8 cellular contexts compared by ENCODE assay signal in the genomic region with DNA sequence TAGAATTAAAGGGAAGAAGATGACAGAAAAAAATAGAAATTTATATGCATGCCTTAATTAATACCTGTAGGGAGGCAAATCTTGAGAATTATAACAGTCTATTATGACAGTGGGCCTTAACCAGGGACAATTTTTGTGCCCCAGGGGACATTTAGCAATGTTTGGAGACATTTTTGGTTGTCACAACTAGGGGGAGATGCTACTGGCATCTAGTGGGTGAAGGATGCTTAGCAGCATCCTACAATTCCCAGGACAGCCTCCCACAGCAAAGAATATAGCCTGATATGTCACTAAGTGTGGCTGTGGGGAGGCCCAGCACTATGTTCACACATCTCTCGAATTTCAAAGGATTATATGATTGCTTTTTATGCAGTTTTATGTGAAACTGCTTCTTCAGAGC. TPM values are rescaled to one million over a fixed set of nuclear protein-coding genes. Genes with fewer than 3 reads are reported as not detected.
DNase-seq lines count a peak whose midpoint lies in the region; ATAC-seq, FAIRE-seq and TF ChIP-seq lines count a peak whose summit lies in the region.

No MANE protein-coding gene starts in this region.

- ATAC-seq in activated T-cell treated with anti-CD3 and anti-CD28 coated beads, Interleukin-2, amount 50 U/mL, for 72 hours (replicated peaks in 1 of 2): peak; percentile 39 to 40
- no peak for ATAC-seq in activated CD4-positive, CD25-positive, alpha-beta regulatory T cell treated with anti-CD3 and anti-CD28 coated beads, Interleukin-2, amount 50 U/mL, for 24 hours
- ATAC-seq in HG03135 (IDR thresholded peaks at IDR 0.05; ENCODE audit: unreplicated experiment): no peak

- H3F3A ChIP-seq in neural progenitor cell (ENCODE audit: low read depth): peaks cover 4% of the 10 kb centered on the region

- no peak for FAIRE-seq in bronchial epithelial cell (lab: Jason Lieb, UNC)

- H3K36me3 Mint-ChIP-seq in activated T-cell treated with anti-CD3 and anti-CD28 coated beads, Interleukin-2, amount 50 U/mL, for 72 hours (ENCODE audit: insufficient read depth in 2 of 2): no peaks in the 10 kb centered on the region
- H3K36me3 Mint-ChIP-seq in neural progenitor cell: no peaks in the 10 kb centered on the region

- no peak overlapping the region for H3K27ac ChIP-seq in neural progenitor cell

- no peak overlapping the region for H3K4me2 ChIP-seq in neural progenitor cell

- DNase-seq in activated T-cell treated with anti-CD3 and anti-CD28 coated beads, Interleukin-2, amount 50 U/mL, for 72 hours: no peak
- DNase-seq in activated T-cell treated with anti-CD3 and anti-CD28 coated beads for 4 hours (no peak), NCI-H2107 treated with DMSO at 0.1 percent for 48 hours (lab: John Stamatoyannopoulos, UW; ENCODE audit: unreplicated experiment) (peak; percentile 3), bronchial epithelial cell (ENCODE audit: low read depth) (peak; percentile 7), neural progenitor cell (ENCODE audit: low spot score) (peak; percentile 33), NCI-H524 treated with DMSO at 0.1 percent for 48 hours (lab: John Stamatoyannopoulos, UW) (no peak)

- H3K4me1 ChIP-seq in neural progenitor cell: peaks cover 5% of the 10 kb centered on the region

- no peaks in the 10 kb centered on the region for H3K9me3 Mint-ChIP-seq in activated T-cell treated with anti-CD3 and anti-CD28 coated beads, Interleukin-2, amount 50 U/mL, for 72 hours
- no peaks in the 10 kb centered on the region for H3K9me3 Mint-ChIP-seq in neural progenitor cell

- H3K9me3 ChIP-seq in neural progenitor cell (ENCODE audit: low read depth): no peaks in the 10 kb centered on the region

- no peaks in the 10 kb centered on the region for H3K79me2 ChIP-seq in neural progenitor cell (ENCODE audit: low read depth)

- H3K4me3 Mint-ChIP-seq in activated T-cell treated with anti-CD3 and anti-CD28 coated beads, Interleukin-2, amount 50 U/mL, for 72 hours: peak overlapping the region; percentile 64 to 84
- H3K4me3 Mint-ChIP-seq in neural progenitor cell: no peak overlapping the region

- no peaks in the 10 kb centered on the region for H4K20me1 ChIP-seq in neural progenitor cell (ENCODE audit: low read depth)

- H3K9ac ChIP-seq in neural progenitor cell: no peak overlapping the region

- H3K27me3 Mint-ChIP-seq in activated T-cell treated with anti-CD3 and anti-CD28 coated beads, Interleukin-2, amount 50 U/mL, for 72 hours (ENCODE audit: low read depth): peaks cover 13% of the 10 kb centered on the region
- H3K27me3 Mint-ChIP-seq in neural progenitor cell (ENCODE audit: insufficient read depth, low read depth): no peaks in the 10 kb centered on the region

- peaks cover 29% of the 10 kb centered on the region for H3K4me1 Mint-ChIP-seq in activated T-cell treated with anti-CD3 and anti-CD28 coated beads, Interleukin-2, amount 50 U/mL, for 72 hours (ENCODE audit: low read depth)
- peaks cover 6% of the 10 kb centered on the region for H3K4me1 Mint-ChIP-seq in neural progenitor cell

- H3K4me3 ChIP-seq in bronchial epithelial cell (ENCODE audit: low read depth, low read length) (no peak overlapping the region), neural progenitor cell (no peak overlapping the region)

- no peaks in the 10 kb centered on the region for H3K36me3 ChIP-seq in bronchial epithelial cell (ENCODE audit: control insufficient read depth, insufficient read depth, low read length)
- no peaks in the 10 kb centered on the region for H3K36me3 ChIP-seq in neural progenitor cell

- H3K27me3 ChIP-seq in bronchial epithelial cell (ENCODE audit: control insufficient read depth, insufficient read depth, low read length) (no peaks in the 10 kb centered on the region), neural progenitor cell (no peaks in the 10 kb centered on the region)

- H3K27ac Mint-ChIP-seq in activated T-cell treated with anti-CD3 and anti-CD28 coated beads, Interleukin-2, amount 50 U/mL, for 72 hours: peak overlapping the region; percentile 91
- no peak overlapping the region for H3K27ac Mint-ChIP-seq in neural progenitor cell

- peak; percentile 9 for TF ChIP-seq CTCF in bronchial epithelial cell (IDR thresholded peaks at IDR 0.05; ENCODE audit: insufficient read depth, low read length, severe bottlenecking)
- peak; percentile 56 for TF ChIP-seq CTCF in neural progenitor cell (IDR thresholded peaks at IDR 0.05)

- no peak overlapping the region for H2AFZ ChIP-seq in neural progenitor cell (replicated peaks)

RNA-seq across cellular contexts. Expression of a gene that starts 10.5 kb away (rescaled TPM):
- under 1 TPM in 1 of 2 donors, not detected in 1; 0.19 TPM for total RNA-seq in activated T-cell treated with anti-CD3 and anti-CD28 coated beads, Interleukin-2, amount 50 U/mL, for 72 hours
- total RNA-seq in bronchial epithelial cell (not detected in 2 replicates), neural progenitor cell (ENCODE audit: low replicate concordance) (not detected in 2 replicates)

RNA-seq across cellular contexts. Expression of a gene that starts 45.8 kb away (rescaled TPM):
- under 1 TPM; 0.51 to 0.58 TPM for total RNA-seq in activated T-cell treated with anti-CD3 and anti-CD28 coated beads, Interleukin-2, amount 50 U/mL, for 72 hours
- total RNA-seq in bronchial epithelial cell: not detected in 2 replicates
- not detected in 2 replicates for total RNA-seq in neural progenitor cell (ENCODE audit: low replicate concordance)

Comparison
In these comparisons a context has a peak if more than half of its experiments do, and no peak if none do; other contexts are left out.
1. ATAC-seq: peak in activated T-cell treated with anti-CD3 and anti-CD28 coated beads, Interleukin-2, amount 50 U/mL, for 72 hours (2 of 2); none in activated CD4-positive, CD25-positive, alpha-beta regulatory T cell treated with anti-CD3 and anti-CD28 coated beads, Interleukin-2, amount 50 U/mL, for 24 hours (0 of 2) and HG03135 (single experiment).
2. DNase-seq: peak in NCI-H2107 treated with DMSO at 0.1 percent for 48 hours (single experiment), bronchial epithelial cell (single experiment) and neural progenitor cell (single experiment); none in activated T-cell treated with anti-CD3 and anti-CD28 coated beads, Interleukin-2, amount 50 U/mL, for 72 hours (0 of 2), activated T-cell treated with anti-CD3 and anti-CD28 coated beads for 4 hours (single experiment) and NCI-H524 treated with DMSO at 0.1 percent for 48 hours (single experiment).